20 cellular contexts compared by ENCODE assay signal in genomic region chr13:110645750-110646149, GRCh38. TPM values are rescaled to one million over a fixed set of nuclear protein-coding genes. Genes with fewer than 3 reads are reported as not detected.
DNase-seq lines count a peak whose midpoint lies in the region; ATAC-seq and TF ChIP-seq lines count a peak whose summit lies in the region.
"Had no signal": no experiment of that assay in that cellular context is flagged by ENCODE, and none has a peak within 500 bp of the region (broad histone marks: within the 10 kb centered on the region; RNA-seq: fewer than 3 reads in every experiment).

No MANE protein-coding gene starts in this region.

- ATAC-seq in activated T-cell treated with anti-CD3 and anti-CD28 coated beads, Interleukin-2, amount 50 U/mL, for 4 hours: no peak
- ATAC-seq in GM21423 (IDR thresholded peaks at IDR 0.05; ENCODE audit: unreplicated experiment) (no peak), GM21367 (IDR thresholded peaks at IDR 0.05; ENCODE audit: unreplicated experiment) (no peak)
- ATAC-seq: K562 had no signal

- H3K9me3 ChIP-seq in endodermal cell (ENCODE audit: control insufficient read depth, low read length): no peaks in the 10 kb centered on the region
- no peaks in the 10 kb centered on the region for H3K9me3 ChIP-seq in neutrophil
- H3K9me3 ChIP-seq in tibial artery: no peaks in the 10 kb centered on the region
- H3K9me3 ChIP-seq: Caco-2 had no signal

- no peaks in the 10 kb centered on the region for H3K9me3 Mint-ChIP-seq in activated T-cell treated with anti-CD3 and anti-CD28 coated beads, Interleukin-2, amount 50 U/mL, for 24 hours
- no peaks in the 10 kb centered on the region for H3K9me3 Mint-ChIP-seq in activated T-cell treated with anti-CD3 and anti-CD28 coated beads, Interleukin-2, amount 50 U/mL, for 4 hours
- H3K9me3 Mint-ChIP-seq in endodermal cell: no peaks in the 10 kb centered on the region
- H3K9me3 Mint-ChIP-seq: CD4-positive, alpha-beta T cell had no signal

- H3K4me1 ChIP-seq in endodermal cell (ENCODE audit: control insufficient read depth, insufficient read depth, low read length): peaks cover 1% of the 10 kb centered on the region
- H3K4me1 ChIP-seq in neutrophil (ENCODE audit: control insufficient read depth in 1 of 2, insufficient read depth in 1 of 2, low read depth in 1 of 2, low read length in 1 of 2): peaks cover 6 to 11% of the 10 kb centered on the region in 2 experiments
- H3K4me1 ChIP-seq in tibial artery: peaks cover 0 to 22% (median 16%) of the 10 kb centered on the region in 4 donors
- H3K4me1 ChIP-seq: Caco-2 had no signal

- peak overlapping the region; percentile 52 for H3K27ac Mint-ChIP-seq in activated T-cell treated with anti-CD3 and anti-CD28 coated beads, Interleukin-2, amount 50 U/mL, for 24 hours
- H3K27ac Mint-ChIP-seq in endodermal cell: no peak overlapping the region
- H3K27ac Mint-ChIP-seq: B cell; CD4-positive, alpha-beta T cell had no signal

- DNase-seq in activated T-cell treated with anti-CD3 and anti-CD28 coated beads, Interleukin-2, amount 50 U/mL, for 24 hours: no peak
- no peak for DNase-seq in activated T-cell treated with anti-CD3 and anti-CD28 coated beads, Interleukin-2, amount 50 U/mL, for 4 hours
- peak; percentile 44 for DNase-seq in endodermal cell
- no peak for DNase-seq in tibial artery
- no peak for DNase-seq in NCI-H748 (lab: John Stamatoyannopoulos, UW; ENCODE audit: unreplicated experiment)
- DNase-seq: CD4-positive, alpha-beta T cell; GDM1; GOT3; NCI-H1694 treated with DMSO at 0.1 percent for 48 hours; NCI-H2107; NCI-H510A; NCI-H774; OCI-M1; SIG-M5 had no signal

- no peak overlapping the region for H3K9ac ChIP-seq in endodermal cell (ENCODE audit: extremely low read depth, low read length, poor library complexity, severe bottlenecking)

- peaks cover 10% of the 10 kb centered on the region for H3K4me1 Mint-ChIP-seq in activated T-cell treated with anti-CD3 and anti-CD28 coated beads, Interleukin-2, amount 50 U/mL, for 24 hours (ENCODE audit: low read depth)
- peaks cover 2% of the 10 kb centered on the region for H3K4me1 Mint-ChIP-seq in activated T-cell treated with anti-CD3 and anti-CD28 coated beads, Interleukin-2, amount 50 U/mL, for 4 hours (ENCODE audit: low read depth)
- peaks cover 7% of the 10 kb centered on the region for H3K4me1 Mint-ChIP-seq in endodermal cell

- no peaks in the 10 kb centered on the region for H3K27me3 ChIP-seq in endodermal cell (ENCODE audit: control insufficient read depth, insufficient read depth, low read length, poor library complexity, severe bottlenecking)
- H3K27me3 ChIP-seq in neutrophil: no peaks in the 10 kb centered on the region
- H3K27me3 ChIP-seq in tibial artery: no peaks in the 10 kb centered on the region

- 95% methylated on average over 7 to 15 of the region's 15 CpGs for WGBS in endodermal cell (ENCODE audit: insufficient coverage in 1 of 2, insufficient read length in 1 of 2), 2 experiments

- H3K4me3 ChIP-seq in endodermal cell (ENCODE audit: low read length) (no peak overlapping the region), neutrophil (ENCODE audit: low read depth in 1 of 2, low read length in 1 of 2) (no peak overlapping the region), tibial artery (no peak overlapping the region)
- H3K4me3 ChIP-seq: K562 had no signal

- H3K27ac ChIP-seq in endodermal cell (ENCODE audit: low read depth, low read length): no peak overlapping the region
- H3K27ac ChIP-seq in neutrophil: peak overlapping the region; percentile 63
- H3K27ac ChIP-seq in tibial artery: peak overlapping the region; percentile 24 to 53

- H3K27me3 Mint-ChIP-seq in activated T-cell treated with anti-CD3 and anti-CD28 coated beads, Interleukin-2, amount 50 U/mL, for 24 hours: no peaks in the 10 kb centered on the region
- H3K27me3 Mint-ChIP-seq in activated T-cell treated with anti-CD3 and anti-CD28 coated beads, Interleukin-2, amount 50 U/mL, for 4 hours (ENCODE audit: low read depth): no peaks in the 10 kb centered on the region
- no peaks in the 10 kb centered on the region for H3K27me3 Mint-ChIP-seq in endodermal cell (ENCODE audit: insufficient read depth)
- H3K27me3 Mint-ChIP-seq: B cell; CD4-positive, alpha-beta T cell had no signal

- TF ChIP-seq CTCF in endodermal cell (conservative IDR thresholded peaks at IDR 0.05) (no peak), neutrophil (IDR thresholded peaks at IDR 0.05) (no peak), tibial artery (IDR thresholded peaks at IDR 0.05) (no peak)

- H3K36me3 Mint-ChIP-seq in activated T-cell treated with anti-CD3 and anti-CD28 coated beads, Interleukin-2, amount 50 U/mL, for 24 hours (ENCODE audit: low read depth): peaks cover 94% of the 10 kb centered on the region
- peaks cover 26% of the 10 kb centered on the region for H3K36me3 Mint-ChIP-seq in activated T-cell treated with anti-CD3 and anti-CD28 coated beads, Interleukin-2, amount 50 U/mL, for 4 hours (ENCODE audit: insufficient read depth)
- H3K36me3 Mint-ChIP-seq in endodermal cell (ENCODE audit: low read depth): peaks cover 33% of the 10 kb centered on the region

- H3K4me3 Mint-ChIP-seq in activated T-cell treated with anti-CD3 and anti-CD28 coated beads, Interleukin-2, amount 50 U/mL, for 24 hours: no peak overlapping the region
- H3K4me3 Mint-ChIP-seq in activated T-cell treated with anti-CD3 and anti-CD28 coated beads, Interleukin-2, amount 50 U/mL, for 4 hours: no peak overlapping the region
- no peak overlapping the region for H3K4me3 Mint-ChIP-seq in endodermal cell
- H3K4me3 Mint-ChIP-seq: B cell; CD4-positive, alpha-beta T cell had no signal

- peaks cover 29% of the 10 kb centered on the region for H3K36me3 ChIP-seq in endodermal cell (ENCODE audit: control insufficient read depth, insufficient read depth, low read length)
- H3K36me3 ChIP-seq in neutrophil: peaks cover 100% of the 10 kb centered on the region
- H3K36me3 ChIP-seq in tibial artery: peaks cover 16 to 92% (median 43%) of the 10 kb centered on the region in 3 donors

- intact Hi-C loops in tibial artery (cut with DNase I; ENCODE audit: low total_unique reads): loop anchor here (10.0 kb wide), 1 partner anchor 191 kb away; no protein-coding TSS in a partner anchor

RNA-seq across cellular contexts. Expression of gene NAXD, which starts 30.4 kb away (rescaled TPM):
- 10 to 100 TPM; 17.8 to 20.5 (median 19.5) TPM for total RNA-seq in activated T-cell treated with anti-CD3 and anti-CD28 coated beads, Interleukin-2, amount 50 U/mL, for 4 hours
- 10 to 100 TPM; 31.3 to 33.4 TPM for total RNA-seq in endodermal cell
- 23.2 TPM for polyA plus RNA-seq in endodermal cell (2013, experiment 1 of 2)
- polyA plus RNA-seq in endodermal cell (2013, experiment 2 of 2): 22.0 TPM
